ENCODE assay signal across 1 cellular context in the genomic region with DNA sequence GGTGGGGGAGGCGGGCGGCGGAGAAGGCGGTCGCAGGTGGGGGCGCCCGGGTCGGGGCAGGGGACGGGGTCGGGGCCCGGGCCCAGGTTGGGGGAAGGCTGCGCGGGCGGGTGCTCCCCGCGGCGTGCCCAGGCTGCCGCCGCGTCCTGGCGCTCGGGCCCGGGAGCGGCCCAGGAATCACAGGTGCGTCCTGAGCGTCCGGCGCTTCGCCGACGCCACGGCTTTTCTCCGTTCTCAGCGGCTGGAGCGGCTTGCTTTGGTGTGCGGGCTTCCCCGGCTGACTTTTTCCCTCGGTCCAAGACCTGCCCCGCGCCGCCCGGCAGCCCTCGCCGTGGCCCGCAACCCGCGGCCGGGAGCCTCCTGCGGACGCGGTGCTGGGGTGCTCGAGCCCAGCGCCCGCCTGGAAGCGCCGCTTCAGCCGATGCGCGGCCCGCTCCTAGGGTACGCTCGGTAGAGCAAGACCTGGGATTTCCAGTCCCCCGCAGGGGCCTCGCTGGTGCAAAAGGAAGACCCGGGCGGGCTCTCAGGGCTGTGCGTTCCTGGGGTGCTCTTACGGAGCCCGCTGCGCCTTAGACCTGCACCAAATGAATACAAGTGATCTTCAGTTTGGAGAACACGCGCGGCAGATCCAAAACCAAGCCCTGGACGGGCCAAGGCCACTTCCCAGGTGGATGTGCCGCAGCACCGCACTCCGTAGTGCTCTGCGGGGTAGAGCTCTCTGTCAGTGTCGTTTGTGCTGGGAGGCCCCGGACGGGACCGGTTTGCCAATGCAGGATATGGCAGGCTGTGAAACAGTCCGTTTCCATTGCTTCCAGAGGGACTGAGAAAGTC.
TF ChIP-seq lines count a peak whose summit lies in the region.

No MANE protein-coding gene starts in this region.

TF ChIP-seq in K562, 482 proteins besides CTCF, POLR2A, EP300 and RAD21 (continued from another document and continues in another):
- TF ChIP-seq, protein P1, sequence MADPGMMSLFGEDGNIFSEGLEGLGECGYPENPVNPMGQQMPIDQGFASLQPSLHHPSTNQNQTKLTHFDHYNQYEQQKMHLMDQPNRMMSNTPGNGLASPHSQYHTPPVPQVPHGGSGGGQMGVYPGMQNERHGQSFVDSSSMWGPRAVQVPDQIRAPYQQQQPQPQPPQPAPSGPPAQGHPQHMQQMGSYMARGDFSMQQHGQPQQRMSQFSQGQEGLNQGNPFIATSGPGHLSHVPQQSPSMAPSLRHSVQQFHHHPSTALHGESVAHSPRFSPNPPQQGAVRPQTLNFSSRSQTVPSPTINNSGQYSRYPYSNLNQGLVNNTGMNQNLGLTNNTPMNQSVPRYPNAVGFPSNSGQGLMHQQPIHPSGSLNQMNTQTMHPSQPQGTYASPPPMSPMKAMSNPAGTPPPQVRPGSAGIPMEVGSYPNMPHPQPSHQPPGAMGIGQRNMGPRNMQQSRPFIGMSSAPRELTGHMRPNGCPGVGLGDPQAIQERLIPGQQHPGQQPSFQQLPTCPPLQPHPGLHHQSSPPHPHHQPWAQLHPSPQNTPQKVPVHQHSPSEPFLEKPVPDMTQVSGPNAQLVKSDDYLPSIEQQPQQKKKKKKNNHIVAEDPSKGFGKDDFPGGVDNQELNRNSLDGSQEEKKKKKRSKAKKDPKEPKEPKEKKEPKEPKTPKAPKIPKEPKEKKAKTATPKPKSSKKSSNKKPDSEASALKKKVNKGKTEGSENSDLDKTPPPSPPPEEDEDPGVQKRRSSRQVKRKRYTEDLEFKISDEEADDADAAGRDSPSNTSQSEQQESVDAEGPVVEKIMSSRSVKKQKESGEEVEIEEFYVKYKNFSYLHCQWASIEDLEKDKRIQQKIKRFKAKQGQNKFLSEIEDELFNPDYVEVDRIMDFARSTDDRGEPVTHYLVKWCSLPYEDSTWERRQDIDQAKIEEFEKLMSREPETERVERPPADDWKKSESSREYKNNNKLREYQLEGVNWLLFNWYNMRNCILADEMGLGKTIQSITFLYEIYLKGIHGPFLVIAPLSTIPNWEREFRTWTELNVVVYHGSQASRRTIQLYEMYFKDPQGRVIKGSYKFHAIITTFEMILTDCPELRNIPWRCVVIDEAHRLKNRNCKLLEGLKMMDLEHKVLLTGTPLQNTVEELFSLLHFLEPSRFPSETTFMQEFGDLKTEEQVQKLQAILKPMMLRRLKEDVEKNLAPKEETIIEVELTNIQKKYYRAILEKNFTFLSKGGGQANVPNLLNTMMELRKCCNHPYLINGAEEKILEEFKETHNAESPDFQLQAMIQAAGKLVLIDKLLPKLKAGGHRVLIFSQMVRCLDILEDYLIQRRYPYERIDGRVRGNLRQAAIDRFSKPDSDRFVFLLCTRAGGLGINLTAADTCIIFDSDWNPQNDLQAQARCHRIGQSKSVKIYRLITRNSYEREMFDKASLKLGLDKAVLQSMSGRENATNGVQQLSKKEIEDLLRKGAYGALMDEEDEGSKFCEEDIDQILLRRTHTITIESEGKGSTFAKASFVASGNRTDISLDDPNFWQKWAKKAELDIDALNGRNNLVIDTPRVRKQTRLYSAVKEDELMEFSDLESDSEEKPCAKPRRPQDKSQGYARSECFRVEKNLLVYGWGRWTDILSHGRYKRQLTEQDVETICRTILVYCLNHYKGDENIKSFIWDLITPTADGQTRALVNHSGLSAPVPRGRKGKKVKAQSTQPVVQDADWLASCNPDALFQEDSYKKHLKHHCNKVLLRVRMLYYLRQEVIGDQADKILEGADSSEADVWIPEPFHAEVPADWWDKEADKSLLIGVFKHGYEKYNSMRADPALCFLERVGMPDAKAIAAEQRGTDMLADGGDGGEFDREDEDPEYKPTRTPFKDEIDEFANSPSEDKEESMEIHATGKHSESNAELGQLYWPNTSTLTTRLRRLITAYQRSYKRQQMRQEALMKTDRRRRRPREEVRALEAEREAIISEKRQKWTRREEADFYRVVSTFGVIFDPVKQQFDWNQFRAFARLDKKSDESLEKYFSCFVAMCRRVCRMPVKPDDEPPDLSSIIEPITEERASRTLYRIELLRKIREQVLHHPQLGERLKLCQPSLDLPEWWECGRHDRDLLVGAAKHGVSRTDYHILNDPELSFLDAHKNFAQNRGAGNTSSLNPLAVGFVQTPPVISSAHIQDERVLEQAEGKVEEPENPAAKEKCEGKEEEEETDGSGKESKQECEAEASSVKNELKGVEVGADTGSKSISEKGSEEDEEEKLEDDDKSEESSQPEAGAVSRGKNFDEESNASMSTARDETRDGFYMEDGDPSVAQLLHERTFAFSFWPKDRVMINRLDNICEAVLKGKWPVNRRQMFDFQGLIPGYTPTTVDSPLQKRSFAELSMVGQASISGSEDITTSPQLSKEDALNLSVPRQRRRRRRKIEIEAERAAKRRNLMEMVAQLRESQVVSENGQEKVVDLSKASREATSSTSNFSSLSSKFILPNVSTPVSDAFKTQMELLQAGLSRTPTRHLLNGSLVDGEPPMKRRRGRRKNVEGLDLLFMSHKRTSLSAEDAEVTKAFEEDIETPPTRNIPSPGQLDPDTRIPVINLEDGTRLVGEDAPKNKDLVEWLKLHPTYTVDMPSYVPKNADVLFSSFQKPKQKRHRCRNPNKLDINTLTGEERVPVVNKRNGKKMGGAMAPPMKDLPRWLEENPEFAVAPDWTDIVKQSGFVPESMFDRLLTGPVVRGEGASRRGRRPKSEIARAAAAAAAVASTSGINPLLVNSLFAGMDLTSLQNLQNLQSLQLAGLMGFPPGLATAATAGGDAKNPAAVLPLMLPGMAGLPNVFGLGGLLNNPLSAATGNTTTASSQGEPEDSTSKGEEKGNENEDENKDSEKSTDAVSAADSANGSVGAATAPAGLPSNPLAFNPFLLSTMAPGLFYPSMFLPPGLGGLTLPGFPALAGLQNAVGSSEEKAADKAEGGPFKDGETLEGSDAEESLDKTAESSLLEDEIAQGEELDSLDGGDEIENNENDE (IDR thresholded peaks at IDR 0.05; ENCODE audit: low read depth, low read length) = no peak
- no peak for TF ChIP-seq HDGF (IDR thresholded peaks at IDR 0.05)
- TF ChIP-seq MEIS2 (IDR thresholded peaks at IDR 0.05; ENCODE audit: partially characterized antibody) = no peak
- no peak for TF ChIP-seq IRF2 (CRISPR knock-in tag; IDR thresholded peaks at IDR 0.05)
- no peak for TF ChIP-seq HMG20A (CRISPR knock-in tag; conservative IDR thresholded peaks at IDR 0.05)
- TF ChIP-seq, protein P2, sequence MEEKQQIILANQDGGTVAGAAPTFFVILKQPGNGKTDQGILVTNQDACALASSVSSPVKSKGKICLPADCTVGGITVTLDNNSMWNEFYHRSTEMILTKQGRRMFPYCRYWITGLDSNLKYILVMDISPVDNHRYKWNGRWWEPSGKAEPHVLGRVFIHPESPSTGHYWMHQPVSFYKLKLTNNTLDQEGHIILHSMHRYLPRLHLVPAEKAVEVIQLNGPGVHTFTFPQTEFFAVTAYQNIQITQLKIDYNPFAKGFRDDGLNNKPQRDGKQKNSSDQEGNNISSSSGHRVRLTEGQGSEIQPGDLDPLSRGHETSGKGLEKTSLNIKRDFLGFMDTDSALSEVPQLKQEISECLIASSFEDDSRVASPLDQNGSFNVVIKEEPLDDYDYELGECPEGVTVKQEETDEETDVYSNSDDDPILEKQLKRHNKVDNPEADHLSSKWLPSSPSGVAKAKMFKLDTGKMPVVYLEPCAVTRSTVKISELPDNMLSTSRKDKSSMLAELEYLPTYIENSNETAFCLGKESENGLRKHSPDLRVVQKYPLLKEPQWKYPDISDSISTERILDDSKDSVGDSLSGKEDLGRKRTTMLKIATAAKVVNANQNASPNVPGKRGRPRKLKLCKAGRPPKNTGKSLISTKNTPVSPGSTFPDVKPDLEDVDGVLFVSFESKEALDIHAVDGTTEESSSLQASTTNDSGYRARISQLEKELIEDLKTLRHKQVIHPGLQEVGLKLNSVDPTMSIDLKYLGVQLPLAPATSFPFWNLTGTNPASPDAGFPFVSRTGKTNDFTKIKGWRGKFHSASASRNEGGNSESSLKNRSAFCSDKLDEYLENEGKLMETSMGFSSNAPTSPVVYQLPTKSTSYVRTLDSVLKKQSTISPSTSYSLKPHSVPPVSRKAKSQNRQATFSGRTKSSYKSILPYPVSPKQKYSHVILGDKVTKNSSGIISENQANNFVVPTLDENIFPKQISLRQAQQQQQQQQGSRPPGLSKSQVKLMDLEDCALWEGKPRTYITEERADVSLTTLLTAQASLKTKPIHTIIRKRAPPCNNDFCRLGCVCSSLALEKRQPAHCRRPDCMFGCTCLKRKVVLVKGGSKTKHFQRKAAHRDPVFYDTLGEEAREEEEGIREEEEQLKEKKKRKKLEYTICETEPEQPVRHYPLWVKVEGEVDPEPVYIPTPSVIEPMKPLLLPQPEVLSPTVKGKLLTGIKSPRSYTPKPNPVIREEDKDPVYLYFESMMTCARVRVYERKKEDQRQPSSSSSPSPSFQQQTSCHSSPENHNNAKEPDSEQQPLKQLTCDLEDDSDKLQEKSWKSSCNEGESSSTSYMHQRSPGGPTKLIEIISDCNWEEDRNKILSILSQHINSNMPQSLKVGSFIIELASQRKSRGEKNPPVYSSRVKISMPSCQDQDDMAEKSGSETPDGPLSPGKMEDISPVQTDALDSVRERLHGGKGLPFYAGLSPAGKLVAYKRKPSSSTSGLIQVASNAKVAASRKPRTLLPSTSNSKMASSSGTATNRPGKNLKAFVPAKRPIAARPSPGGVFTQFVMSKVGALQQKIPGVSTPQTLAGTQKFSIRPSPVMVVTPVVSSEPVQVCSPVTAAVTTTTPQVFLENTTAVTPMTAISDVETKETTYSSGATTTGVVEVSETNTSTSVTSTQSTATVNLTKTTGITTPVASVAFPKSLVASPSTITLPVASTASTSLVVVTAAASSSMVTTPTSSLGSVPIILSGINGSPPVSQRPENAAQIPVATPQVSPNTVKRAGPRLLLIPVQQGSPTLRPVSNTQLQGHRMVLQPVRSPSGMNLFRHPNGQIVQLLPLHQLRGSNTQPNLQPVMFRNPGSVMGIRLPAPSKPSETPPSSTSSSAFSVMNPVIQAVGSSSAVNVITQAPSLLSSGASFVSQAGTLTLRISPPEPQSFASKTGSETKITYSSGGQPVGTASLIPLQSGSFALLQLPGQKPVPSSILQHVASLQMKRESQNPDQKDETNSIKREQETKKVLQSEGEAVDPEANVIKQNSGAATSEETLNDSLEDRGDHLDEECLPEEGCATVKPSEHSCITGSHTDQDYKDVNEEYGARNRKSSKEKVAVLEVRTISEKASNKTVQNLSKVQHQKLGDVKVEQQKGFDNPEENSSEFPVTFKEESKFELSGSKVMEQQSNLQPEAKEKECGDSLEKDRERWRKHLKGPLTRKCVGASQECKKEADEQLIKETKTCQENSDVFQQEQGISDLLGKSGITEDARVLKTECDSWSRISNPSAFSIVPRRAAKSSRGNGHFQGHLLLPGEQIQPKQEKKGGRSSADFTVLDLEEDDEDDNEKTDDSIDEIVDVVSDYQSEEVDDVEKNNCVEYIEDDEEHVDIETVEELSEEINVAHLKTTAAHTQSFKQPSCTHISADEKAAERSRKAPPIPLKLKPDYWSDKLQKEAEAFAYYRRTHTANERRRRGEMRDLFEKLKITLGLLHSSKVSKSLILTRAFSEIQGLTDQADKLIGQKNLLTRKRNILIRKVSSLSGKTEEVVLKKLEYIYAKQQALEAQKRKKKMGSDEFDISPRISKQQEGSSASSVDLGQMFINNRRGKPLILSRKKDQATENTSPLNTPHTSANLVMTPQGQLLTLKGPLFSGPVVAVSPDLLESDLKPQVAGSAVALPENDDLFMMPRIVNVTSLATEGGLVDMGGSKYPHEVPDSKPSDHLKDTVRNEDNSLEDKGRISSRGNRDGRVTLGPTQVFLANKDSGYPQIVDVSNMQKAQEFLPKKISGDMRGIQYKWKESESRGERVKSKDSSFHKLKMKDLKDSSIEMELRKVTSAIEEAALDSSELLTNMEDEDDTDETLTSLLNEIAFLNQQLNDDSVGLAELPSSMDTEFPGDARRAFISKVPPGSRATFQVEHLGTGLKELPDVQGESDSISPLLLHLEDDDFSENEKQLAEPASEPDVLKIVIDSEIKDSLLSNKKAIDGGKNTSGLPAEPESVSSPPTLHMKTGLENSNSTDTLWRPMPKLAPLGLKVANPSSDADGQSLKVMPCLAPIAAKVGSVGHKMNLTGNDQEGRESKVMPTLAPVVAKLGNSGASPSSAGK (IDR thresholded peaks at IDR 0.05) = no peak
- TF ChIP-seq MTA1 (IDR thresholded peaks at IDR 0.05; ENCODE audit: borderline replicate concordance) = no peak
- TF ChIP-seq BRF1 (IDR thresholded peaks at IDR 0.05; ENCODE audit: borderline replicate concordance, extremely low read depth, insufficient read length) = no peak
- no peak for TF ChIP-seq YBX1 (IDR thresholded peaks at IDR 0.05)
- TF ChIP-seq CCAR2 (IDR thresholded peaks at IDR 0.05; ENCODE audit: low read depth, low read length) = no peak
- TF ChIP-seq, protein P3, sequence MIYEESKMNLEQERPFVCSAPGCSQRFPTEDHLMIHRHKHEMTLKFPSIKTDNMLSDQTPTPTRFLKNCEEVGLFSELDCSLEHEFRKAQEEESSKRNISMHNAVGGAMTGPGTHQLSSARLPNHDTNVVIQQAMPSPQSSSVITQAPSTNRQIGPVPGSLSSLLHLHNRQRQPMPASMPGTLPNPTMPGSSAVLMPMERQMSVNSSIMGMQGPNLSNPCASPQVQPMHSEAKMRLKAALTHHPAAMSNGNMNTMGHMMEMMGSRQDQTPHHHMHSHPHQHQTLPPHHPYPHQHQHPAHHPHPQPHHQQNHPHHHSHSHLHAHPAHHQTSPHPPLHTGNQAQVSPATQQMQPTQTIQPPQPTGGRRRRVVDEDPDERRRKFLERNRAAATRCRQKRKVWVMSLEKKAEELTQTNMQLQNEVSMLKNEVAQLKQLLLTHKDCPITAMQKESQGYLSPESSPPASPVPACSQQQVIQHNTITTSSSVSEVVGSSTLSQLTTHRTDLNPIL (CRISPR knock-in tag; IDR thresholded peaks at IDR 0.05) = no peak
- TF ChIP-seq RBFOX2 (IDR thresholded peaks at IDR 0.05; ENCODE audit: low read depth, low read length) = peak; percentile 49
- no peak for TF ChIP-seq TAF1 (IDR thresholded peaks at IDR 0.05; ENCODE audit: control insufficient read depth, extremely low read depth, insufficient read depth, low read length, severe bottlenecking)
- TF ChIP-seq EP400 (IDR thresholded peaks at IDR 0.05) = no peak
- TF ChIP-seq HOXB6 (CRISPR knock-in tag; IDR thresholded peaks at IDR 0.05; ENCODE audit: borderline replicate concordance) = no peak
- TF ChIP-seq SAP30 (IDR thresholded peaks at IDR 0.05; ENCODE audit: borderline replicate concordance, insufficient read depth, low read depth, low read length, poor library complexity, severe bottlenecking) = peak; percentile 27
- no peak for TF ChIP-seq MAX (CRISPR knock-in tag; IDR thresholded peaks at IDR 0.05)
- 0 out of 2 replicates have a peak, but pooled peaks have one; percentile 31 for TF ChIP-seq MTA3 (IDR thresholded peaks at IDR 0.05; ENCODE audit: borderline replicate concordance)
- no peak for TF ChIP-seq ZNF41 (CRISPR knock-in tag; conservative IDR thresholded peaks at IDR 0.05)
